ENCODE assay signal across 10 cellular contexts in the genomic region with DNA sequence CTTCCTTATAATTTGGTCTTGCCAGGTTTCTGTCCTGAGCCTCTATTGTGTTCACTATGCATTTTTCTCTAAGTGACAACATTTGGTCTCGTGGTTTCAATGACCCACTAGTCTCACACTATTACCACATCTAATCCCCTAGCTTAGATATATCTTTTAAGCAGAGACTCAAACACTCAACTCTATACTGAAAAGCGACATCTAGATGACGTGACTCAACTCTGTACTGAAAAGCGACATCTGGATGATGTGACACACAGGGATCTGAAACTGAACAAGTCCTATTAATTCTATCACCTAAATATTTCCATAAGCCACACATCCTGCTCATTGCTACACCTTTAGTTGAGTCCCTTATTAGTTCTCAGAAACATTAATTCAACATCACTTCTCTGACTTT.
DNase-seq lines count a peak whose midpoint lies in the region; ATAC-seq and TF ChIP-seq lines count a peak whose summit lies in the region.
"Had no signal": no experiment of that assay in that cellular context is flagged by ENCODE, and none has a peak within 500 bp of the region (broad histone marks: within the 10 kb centered on the region; RNA-seq: fewer than 3 reads in every experiment).

No MANE protein-coding gene starts in this region.

- H3K27ac ChIP-seq in spleen (no peak overlapping the region), upper lobe of left lung (no peak overlapping the region)
- H3K27ac ChIP-seq: skin epidermis had no signal

- TF ChIP-seq CTCF in activated CD8-positive, alpha-beta T cell treated with anti-CD3 and anti-CD28 coated beads for 36 hours (IDR thresholded peaks at IDR 0.05), result no peak
- TF ChIP-seq CTCF in spleen (IDR thresholded peaks at IDR 0.05 in 8 of 11, conservative IDR thresholded peaks at IDR 0.05 in 3 of 11) (no peak), upper lobe of left lung (IDR thresholded peaks at IDR 0.05) (no peak)

- H3K4me3 Mint-ChIP-seq in activated CD8-positive, alpha-beta T cell treated with anti-CD3 and anti-CD28 coated beads for 36 hours, result no peak overlapping the region

- no peak for TF ChIP-seq EP300 in upper lobe of left lung (IDR thresholded peaks at IDR 0.05)

- TF ChIP-seq POLR2A in spleen (IDR thresholded peaks at IDR 0.05), result no peak
- no peak for TF ChIP-seq POLR2A in upper lobe of left lung (IDR thresholded peaks at IDR 0.05)

- ATAC-seq in GM18502 (IDR thresholded peaks at IDR 0.05; ENCODE audit: poor library complexity, unreplicated experiment) (peak; percentile 99), GM19395 (IDR thresholded peaks at IDR 0.05; ENCODE audit: unreplicated experiment) (peak; percentile 100), HG03025 (IDR thresholded peaks at IDR 0.05; ENCODE audit: low FRiP score, unreplicated experiment) (peak; percentile 98), upper lobe of left lung (ENCODE audit: low FRiP score in 2 of 2) (no peak)
- peak; percentile 98 for ATAC-seq in activated CD8-positive, alpha-beta T cell treated with anti-CD3 and anti-CD28 coated beads for 36 hours

- POLR2A ChIA-PET in activated CD8-positive, alpha-beta T cell treated with anti-CD3 and anti-CD28 coated beads for 36 hours (lab: Charles Lee), result no interaction called here

- WGBS in spleen, 5 donors, result 68 to 84% (median 72%) methylated on average over 4 of the region's 4 CpGs
- 87% methylated on average over 4 of the region's 4 CpGs for WGBS in upper lobe of left lung, 2 donors

- H3K27me3 ChIP-seq in spleen (replicated peaks in 1 of 7) (no peaks in the 10 kb centered on the region), upper lobe of left lung (no peaks in the 10 kb centered on the region)
- H3K27me3 ChIP-seq: uterus had no signal

- no peaks in the 10 kb centered on the region for H3K9me3 Mint-ChIP-seq in activated CD8-positive, alpha-beta T cell treated with anti-CD3 and anti-CD28 coated beads for 36 hours

- no peak overlapping the region for H3K27ac Mint-ChIP-seq in activated CD8-positive, alpha-beta T cell treated with anti-CD3 and anti-CD28 coated beads for 36 hours

- H3K4me3 ChIP-seq in spleen, result no peak overlapping the region
- no peak overlapping the region for H3K4me3 ChIP-seq in upper lobe of left lung
- H3K4me3 ChIP-seq: skin epidermis, uterus had no signal

- no peaks in the 10 kb centered on the region for H3K36me3 Mint-ChIP-seq in activated CD8-positive, alpha-beta T cell treated with anti-CD3 and anti-CD28 coated beads for 36 hours (ENCODE audit: low read depth)

- CTCF ChIA-PET in activated CD8-positive, alpha-beta T cell treated with anti-CD3 and anti-CD28 coated beads for 36 hours (lab: Charles Lee), result no interaction called here

- DNase-seq in activated CD8-positive, alpha-beta T cell treated with anti-CD3 and anti-CD28 coated beads for 36 hours, result peak; percentile 47
- DNase-seq in spleen (no peak), COLO829 (ENCODE audit: low spot score) (no peak), upper lobe of left lung (no peak)
- DNase-seq in stimulated activated naive CD4-positive, alpha-beta T cell (lab: John Stamatoyannopoulos, UW), result no peak
- DNase-seq: uterus had no signal

- H3K27me3 Mint-ChIP-seq in activated CD8-positive, alpha-beta T cell treated with anti-CD3 and anti-CD28 coated beads for 36 hours, result no peaks in the 10 kb centered on the region

- intact Hi-C loops in activated CD8-positive, alpha-beta T cell treated with anti-CD3 and anti-CD28 coated beads for 36 hours (cut with micrococcal nuclease), result loop anchor here (10.0 kb wide), 1 partner anchor 148 kb away; no protein-coding TSS in a partner anchor
- intact Hi-C loops in spleen (cut with DNase I; ENCODE audit: low total_unique reads), result no loop called here

- H3K36me3 ChIP-seq in spleen (no peaks in the 10 kb centered on the region), upper lobe of left lung (no peaks in the 10 kb centered on the region)
- H3K36me3 ChIP-seq: uterus had no signal

- H3K4me1 ChIP-seq in spleen, result no peaks in the 10 kb centered on the region
- H3K4me1 ChIP-seq in upper lobe of left lung, result no peaks in the 10 kb centered on the region
- H3K4me1 ChIP-seq: uterus had no signal

- H3K4me1 Mint-ChIP-seq in activated CD8-positive, alpha-beta T cell treated with anti-CD3 and anti-CD28 coated beads for 36 hours (ENCODE audit: low read depth), result peaks cover 13% of the 10 kb centered on the region

- H3K9me3 ChIP-seq in spleen (no peaks in the 10 kb centered on the region), upper lobe of left lung (no peaks in the 10 kb centered on the region)
- H3K9me3 ChIP-seq: uterus had no signal

Comparison
In these comparisons a context has a peak if more than half of its experiments do, and no peak if none do; other contexts are left out.
1. ATAC-seq: peak in GM18502 (single experiment), GM19395 (single experiment), HG03025 (single experiment) and activated CD8-positive, alpha-beta T cell treated with anti-CD3 and anti-CD28 coated beads for 36 hours (single experiment); none in upper lobe of left lung (0 of 2).